Comparison of ENCODE assay signal across 20 cellular contexts in the genomic region with DNA sequence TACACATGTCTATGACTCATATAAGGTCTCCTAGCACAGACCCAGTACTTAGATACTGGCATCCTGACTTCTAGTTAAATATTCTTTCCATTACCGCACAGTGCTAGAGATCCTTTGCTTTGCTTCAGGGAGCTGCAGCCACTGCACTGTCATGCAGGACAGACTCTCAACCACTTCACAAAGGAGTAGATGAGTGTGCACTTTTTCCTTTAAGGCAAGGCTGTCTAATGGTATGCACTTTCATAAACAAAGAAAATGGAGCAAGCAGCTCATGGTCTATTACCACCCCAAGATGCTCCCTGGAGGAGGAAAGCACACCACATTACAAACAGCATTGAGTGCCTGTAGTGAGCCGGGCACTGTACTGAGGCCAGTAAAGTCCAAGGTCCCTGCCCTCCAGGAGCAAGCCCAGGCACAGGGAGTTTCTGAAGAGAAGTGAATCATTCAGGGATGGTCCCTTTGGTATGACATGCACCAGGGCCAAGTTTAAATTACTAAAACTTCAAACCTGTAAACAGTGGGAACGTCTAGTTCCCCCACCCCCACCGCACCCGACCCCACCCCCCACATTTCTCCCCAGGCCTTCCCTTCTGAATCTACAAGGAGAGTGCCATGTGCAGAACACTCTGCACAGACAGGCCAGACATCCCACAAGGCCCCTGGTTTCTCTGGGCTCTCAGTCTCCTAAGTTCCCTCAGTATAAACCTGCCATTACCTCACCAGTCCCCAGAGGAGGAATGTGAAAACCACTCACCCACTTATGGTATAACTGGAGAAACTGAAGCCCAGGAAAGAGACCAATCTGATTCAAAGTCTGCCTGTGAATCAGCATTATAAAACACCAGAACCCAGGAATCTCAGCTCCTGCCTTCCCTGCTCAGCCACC.
DNase-seq lines count a peak whose midpoint lies in the region; ATAC-seq, FAIRE-seq and TF ChIP-seq lines count a peak whose summit lies in the region.
"Had no signal": no experiment of that assay in that cellular context is flagged by ENCODE, and none has a peak within 500 bp of the region (broad histone marks: within the 10 kb centered on the region; RNA-seq: fewer than 3 reads in every experiment).

No MANE protein-coding gene starts in this region.

- H3K27ac ChIP-seq in breast epithelium: no peak overlapping the region
- H3K27ac ChIP-seq in liver (ENCODE audit: low read depth in 1 of 2, low read length in 2 of 2): no peak overlapping the region
- H3K27ac ChIP-seq in vagina: peak overlapping the region; percentile 25
- no peak overlapping the region for H3K27ac ChIP-seq in stomach
- H3K27ac ChIP-seq: brain microvascular endothelial cell had no signal

- H3K4me1 ChIP-seq in breast epithelium (no peaks in the 10 kb centered on the region), liver (ENCODE audit: control insufficient read depth in 4 of 4, insufficient read depth in 4 of 4, low read length in 3 of 4) (no peaks in the 10 kb centered on the region), vagina (peaks cover 18% of the 10 kb centered on the region), stomach (no peaks in the 10 kb centered on the region)

- peaks cover 0 to 6% of the 10 kb centered on the region in 2 donors for H3K9me3 ChIP-seq in breast epithelium
- no peaks in the 10 kb centered on the region for H3K9me3 ChIP-seq in liver (ENCODE audit: control insufficient read depth in 4 of 4, low read length in 3 of 4)
- no peaks in the 10 kb centered on the region for H3K9me3 ChIP-seq in vagina
- peaks cover 0 to 11% (median 2%) of the 10 kb centered on the region in 4 donors for H3K9me3 ChIP-seq in stomach

- FAIRE-seq in bronchial epithelial cell (lab: Jason Lieb, UNC): no peak

- H3K4me3 ChIP-seq in breast epithelium (no peak overlapping the region), bronchial epithelial cell (ENCODE audit: low read depth, low read length) (no peak overlapping the region), liver (ENCODE audit: low read depth in 1 of 3, low read length in 3 of 3) (no peak overlapping the region), vagina (no peak overlapping the region), stomach (no peak overlapping the region)

- ATAC-seq in HG03045 (IDR thresholded peaks at IDR 0.05; ENCODE audit: unreplicated experiment) (no peak), HG02884 (IDR thresholded peaks at IDR 0.05; ENCODE audit: unreplicated experiment) (no peak)
- ATAC-seq: Panc1 had no signal

- H3K27me3 ChIP-seq in breast epithelium (no peaks in the 10 kb centered on the region), bronchial epithelial cell (ENCODE audit: control insufficient read depth, insufficient read depth, low read length) (no peaks in the 10 kb centered on the region), liver (ENCODE audit: control insufficient read depth in 4 of 4, insufficient read depth in 4 of 4, low read length in 3 of 4) (no peaks in the 10 kb centered on the region), vagina (no peaks in the 10 kb centered on the region), stomach (no peaks in the 10 kb centered on the region)
- H3K27me3 ChIP-seq: brain microvascular endothelial cell had no signal

- POLR2A ChIA-PET in MCF 10A (lab: Yijun Ruan, JAX): interaction anchor here (0.5 to 2.3 kb wide), 11 partner anchors 12 to 1091 kb away, joined by 3 to 17 read pairs (median 4); partner anchors contain the start of gene BCL6

- BruUV-seq in MCF 10A (replicated peaks; lab: Mats Ljungman, UMichigan): no TSS peak

- DNase-seq in MCF 10A (ENCODE audit: unreplicated experiment) (peak; percentile 41), breast epithelium (ENCODE audit: low spot score in 2 of 2) (no peak), bronchial epithelial cell (ENCODE audit: low read depth) (peak; percentile 90), vagina (ENCODE audit: extremely low spot score in 2 of 2) (no peak), stomach (no peak)
- DNase-seq: activated CD4-positive, CD25-positive, alpha-beta regulatory T cell; brain microvascular endothelial cell; DMS79; effector memory CD4-positive, alpha-beta T cell; glutamatergic neuron; KG1; kidney glomerular epithelial cell; NCI-H1436 treated with DMSO at 0.1 percent for 48 hours; NCI-H524; trophoblast cell had no signal

- H3K4me1 Mint-ChIP-seq in MCF 10A (ENCODE audit: insufficient read depth, unreplicated experiment): peaks cover 31% of the 10 kb centered on the region

- TF ChIP-seq EP300 in stomach (IDR thresholded peaks at IDR 0.05): no peak

- CTCF ChIA-PET in MCF 10A (lab: Yijun Ruan, JAX): interaction anchor here (0.6 to 1.0 kb wide), 3 partner anchors 40 to 668 kb away, joined by 3 read pairs; no protein-coding TSS in a partner anchor

- H3K9me3 Mint-ChIP-seq in MCF 10A (ENCODE audit: unreplicated experiment): no peaks in the 10 kb centered on the region

- H3K4me3 Mint-ChIP-seq in MCF 10A (ENCODE audit: unreplicated experiment): no peak overlapping the region

- H3K27ac Mint-ChIP-seq in MCF 10A (ENCODE audit: low read depth, unreplicated experiment): peak overlapping the region; percentile 79
- H3K27ac Mint-ChIP-seq: progenitor cell of endocrine pancreas had no signal

- no peak for TF ChIP-seq RAD21 in liver (IDR thresholded peaks at IDR 0.05)

- no peaks in the 10 kb centered on the region for H3K36me3 Mint-ChIP-seq in MCF 10A (ENCODE audit: insufficient read depth, unreplicated experiment)

- H3K27me3 Mint-ChIP-seq in MCF 10A (ENCODE audit: insufficient read depth, unreplicated experiment): no peaks in the 10 kb centered on the region
- H3K27me3 Mint-ChIP-seq: progenitor cell of endocrine pancreas had no signal

- no peak overlapping the region for H3K9ac ChIP-seq in liver (ENCODE audit: low read depth in 1 of 2, low read length in 2 of 2)

- TF ChIP-seq POLR2A in breast epithelium (IDR thresholded peaks at IDR 0.05) (no peak), vagina (IDR thresholded peaks at IDR 0.05) (no peak), stomach (IDR thresholded peaks at IDR 0.05) (no peak)

- WGBS in liver: 72% methylated on average over 5 of the region's 5 CpGs
- WGBS in stomach, 5 donors: 81 to 89% (median 82%) methylated on average over 5 of the region's 5 CpGs

- no peak for TF ChIP-seq CTCF in MCF 10A (IDR thresholded peaks at IDR 0.05; ENCODE audit: unreplicated experiment)
- no peak for TF ChIP-seq CTCF in breast epithelium (IDR thresholded peaks at IDR 0.05)
- TF ChIP-seq CTCF in bronchial epithelial cell (IDR thresholded peaks at IDR 0.05; ENCODE audit: insufficient read depth, low read length, severe bottlenecking): no peak
- TF ChIP-seq CTCF in liver (IDR thresholded peaks at IDR 0.05; ENCODE audit: low read depth, low read length, missing input control): no peak
- TF ChIP-seq CTCF in vagina (IDR thresholded peaks at IDR 0.05): no peak
- TF ChIP-seq CTCF in stomach (IDR thresholded peaks at IDR 0.05): no peak

- intact Hi-C loops in MCF 10A (cut with micrococcal nuclease) (no loop called here), breast epithelium (cut with DNase I; ENCODE audit: low total_unique reads) (no loop called here), vagina (cut with DNase I) (no loop called here), stomach (cut with DNase I; ENCODE audit: low total_unique reads) (no loop called here)

- H3K36me3 ChIP-seq in breast epithelium (no peaks in the 10 kb centered on the region), bronchial epithelial cell (ENCODE audit: control insufficient read depth, insufficient read depth, low read length) (no peaks in the 10 kb centered on the region), liver (ENCODE audit: control insufficient read depth in 4 of 4, insufficient read depth in 3 of 4, low read depth in 1 of 4, low read length in 3 of 4) (no peaks in the 10 kb centered on the region), vagina (no peaks in the 10 kb centered on the region), stomach (no peaks in the 10 kb centered on the region)
- H3K36me3 ChIP-seq: brain microvascular endothelial cell had no signal

TF ChIP-seq in liver, 16 proteins besides CTCF, POLR2A, EP300 and RAD21:
- TF ChIP-seq HNF4G (IDR thresholded peaks at IDR 0.05): no peak
- peak; percentile 45 to 74 for TF ChIP-seq HNF4A (conservative IDR thresholded peaks at IDR 0.05)
TF ChIP-seq in liver: peak in this region for 1.

Comparison
In these comparisons a context has a peak if more than half of its experiments do, and no peak if none do; other contexts are left out.
1. DNase-seq: peak in MCF 10A (single experiment) and bronchial epithelial cell (single experiment); none in breast epithelium (0 of 2), vagina (0 of 2) and stomach (single experiment).